6 cellular contexts compared by ENCODE assay signal in genomic region chr4:683982-684571, GRCh38. TPM values are rescaled to one million over a fixed set of nuclear protein-coding genes. Genes with fewer than 3 reads are reported as not detected.
A peak's percentile ranks its signal among the peaks of the same experiment; 100 is the strongest.
DNase-seq lines count a peak whose midpoint lies in the region; ATAC-seq, FAIRE-seq and TF ChIP-seq lines count a peak whose summit lies in the region.

No MANE protein-coding gene starts in this region.

- H3K27me3 ChIP-seq in keratinocyte (ENCODE audit: control insufficient read depth, extremely low read depth, insufficient read depth, low read length): peaks cover 22% of the 10 kb centered on the region

- FAIRE-seq in keratinocyte (lab: Jason Lieb, UNC): no peak

- no peaks in the 10 kb centered on the region for H3K9me1 ChIP-seq in keratinocyte (ENCODE audit: control insufficient read depth, extremely low read depth, insufficient read depth, low read length)

- no peak overlapping the region for H3K4me3 ChIP-seq in keratinocyte (ENCODE audit: control insufficient read depth in 2 of 3, extremely low read depth in 1 of 3, insufficient read depth in 2 of 3, low read depth in 1 of 3, low read length in 3 of 3)

- H3K4me2 ChIP-seq in keratinocyte (ENCODE audit: control insufficient read depth, extremely low read depth, insufficient read depth, low read depth, low read length): no peak overlapping the region

- H3K9me3 ChIP-seq in keratinocyte (ENCODE audit: control insufficient read depth, low read depth, low read length): no peaks in the 10 kb centered on the region

- no peaks in the 10 kb centered on the region for H3K4me1 Mint-ChIP-seq in activated T-helper 2 cell treated with anti-CD3 and anti-CD28 coated beads, Interferon-gamma antibody, Interleukin-2, Interleukin-4, amounts not matched to agents 10 μg/mL and 5 μg/mL and 100 μg/mL, durations not matched to agents 14 hours and 24 hours and 36 hours (ENCODE audit: low read depth)

- ATAC-seq in GM19463 (IDR thresholded peaks at IDR 0.05; ENCODE audit: unreplicated experiment): no peak

- peak; percentile 85 for DNase-seq in Ammon's horn (ENCODE audit: low spot score)
- DNase-seq in HUDEP-2 (lab: John Stamatoyannopoulos, UW; ENCODE audit: unreplicated experiment in 76 of 76): peak in 65 of 76 experiments; percentile 6 to 76 (median 48)
- peak; percentile 33 for DNase-seq in activated T-helper 2 cell treated with anti-CD3 and anti-CD28 coated beads, Interferon-gamma antibody, Interleukin-2, Interleukin-4, amounts not matched to agents 10 μg/mL and 5 μg/mL and 100 μg/mL, durations not matched to agents 14 hours and 24 hours and 36 hours (ENCODE audit: low spot score)
- DNase-seq in keratinocyte (ENCODE audit: low read depth, low spot score): peak; percentile 15
- no peak for DNase-seq in OCI-M2 (lab: John Stamatoyannopoulos, UW; ENCODE audit: unreplicated experiment)

- H3K27ac ChIP-seq in keratinocyte (ENCODE audit: control insufficient read depth, insufficient read depth, low read length): no peak overlapping the region

- no peak overlapping the region for H3K27ac Mint-ChIP-seq in activated T-helper 2 cell treated with anti-CD3 and anti-CD28 coated beads, Interferon-gamma antibody, Interleukin-2, Interleukin-4, amounts not matched to agents 10 μg/mL and 5 μg/mL and 100 μg/mL, durations not matched to agents 14 hours and 24 hours and 36 hours

- no peak overlapping the region for H2AFZ ChIP-seq in keratinocyte (ENCODE audit: control insufficient read depth, low read length)

- no peaks in the 10 kb centered on the region for H3K36me3 Mint-ChIP-seq in activated T-helper 2 cell treated with anti-CD3 and anti-CD28 coated beads, Interferon-gamma antibody, Interleukin-2, Interleukin-4, amounts not matched to agents 10 μg/mL and 5 μg/mL and 100 μg/mL, durations not matched to agents 14 hours and 24 hours and 36 hours (ENCODE audit: low read depth)

- intact Hi-C loops in activated T-helper 2 cell treated with anti-CD3 and anti-CD28 coated beads, Interferon-gamma antibody, Interleukin-2, Interleukin-4, amounts not matched to agents 10 μg/mL and 5 μg/mL and 100 μg/mL, durations not matched to agents 14 hours and 24 hours and 36 hours (cut with micrococcal nuclease): loop anchor here (5.0 kb wide), 1 partner anchor 347 kb away; the partner anchor contains the start of gene ZNF141

- no peaks in the 10 kb centered on the region for H3K9me3 Mint-ChIP-seq in activated T-helper 2 cell treated with anti-CD3 and anti-CD28 coated beads, Interferon-gamma antibody, Interleukin-2, Interleukin-4, amounts not matched to agents 10 μg/mL and 5 μg/mL and 100 μg/mL, durations not matched to agents 14 hours and 24 hours and 36 hours

- TF ChIP-seq CTCF in keratinocyte (optimal IDR thresholded peaks at IDR 0.05 in 1 of 3, IDR thresholded peaks at IDR 0.05 in 1 of 3, conservative IDR thresholded peaks at IDR 0.05 in 1 of 3; ENCODE audit: extremely low read depth in 1 of 3, insufficient read depth in 2 of 3, low read length in 3 of 3): peak in 2 of 3 experiments; percentile 66 to 92

- H3K27me3 Mint-ChIP-seq in activated T-helper 2 cell treated with anti-CD3 and anti-CD28 coated beads, Interferon-gamma antibody, Interleukin-2, Interleukin-4, amounts not matched to agents 10 μg/mL and 5 μg/mL and 100 μg/mL, durations not matched to agents 14 hours and 24 hours and 36 hours (ENCODE audit: low read depth): peaks cover 5% of the 10 kb centered on the region

- H3K4me1 ChIP-seq in keratinocyte (ENCODE audit: control insufficient read depth, extremely low read depth, insufficient read depth, low read length): peaks cover 6% of the 10 kb centered on the region

- peaks cover 4% of the 10 kb centered on the region for H4K20me1 ChIP-seq in keratinocyte (ENCODE audit: control insufficient read depth, extremely low read depth, insufficient read depth, low read length)

- no peak overlapping the region for H3K9ac ChIP-seq in keratinocyte (ENCODE audit: control insufficient read depth, extremely low read depth, insufficient read depth, low read length)

- dilution Hi-C loops in keratinocyte (cut with MboI; ENCODE audit: extremely low pct_ligation_motif_present, low sequenced_read_pairs): no loop called here

- H3K4me3 Mint-ChIP-seq in activated T-helper 2 cell treated with anti-CD3 and anti-CD28 coated beads, Interferon-gamma antibody, Interleukin-2, Interleukin-4, amounts not matched to agents 10 μg/mL and 5 μg/mL and 100 μg/mL, durations not matched to agents 14 hours and 24 hours and 36 hours (ENCODE audit: low read depth): no peak overlapping the region

- no peaks in the 10 kb centered on the region for H3K79me2 ChIP-seq in keratinocyte (ENCODE audit: control insufficient read depth, insufficient read depth, low read length)

- no peaks in the 10 kb centered on the region for H3K36me3 ChIP-seq in keratinocyte (ENCODE audit: control insufficient read depth in 2 of 2, extremely low read depth in 1 of 2, insufficient read depth in 2 of 2, low read length in 2 of 2)

RNA-seq across cellular contexts. Expression of gene SLC49A3, which starts 4.9 kb away (rescaled TPM):
- 0.50 and 0.74 TPM in 2 replicates for total RNA-seq in activated T-helper 2 cell treated with anti-CD3 and anti-CD28 coated beads, Interferon-gamma antibody, Interleukin-2, Interleukin-4, amounts not matched to agents 10 μg/mL and 5 μg/mL and 100 μg/mL, durations not matched to agents 14 hours and 24 hours and 36 hours
- 0.04 to 0.09 TPM in 2 of 3 replicates, not detected in the other for polyA plus RNA-seq in keratinocyte
- polyA plus RNA-seq in keratinocyte (2011; ENCODE audit: low read depth): 1.4 TPM
- polyA plus RNA-seq in keratinocyte (2011; cell fraction: cytosol; rRNA removed): not detected in 2 replicates
- polyA plus RNA-seq in keratinocyte (2011; cell fraction: nucleus; rRNA removed): 0.09 TPM in 1 of 2 replicates, not detected in the other
- polyA plus RNA-seq in keratinocyte (2012; ENCODE audit: low replicate concordance): 1.0 TPM in 1 of 2 replicates, not detected in the other
- polyA minus RNA-seq in keratinocyte: not detected in 3 replicates
- not detected for polyA minus RNA-seq in keratinocyte (2011; cell fraction: cytosol; rRNA and poly(A)+ RNA removed)
- polyA minus RNA-seq in keratinocyte (2011; cell fraction: nucleus; rRNA and poly(A)+ RNA removed): not detected in 2 replicates

RNA-seq across cellular contexts. Expression of gene MYL5, which starts 9.7 kb away (rescaled TPM):
- 27.7 and 29.8 TPM in 2 replicates for total RNA-seq in activated T-helper 2 cell treated with anti-CD3 and anti-CD28 coated beads, Interferon-gamma antibody, Interleukin-2, Interleukin-4, amounts not matched to agents 10 μg/mL and 5 μg/mL and 100 μg/mL, durations not matched to agents 14 hours and 24 hours and 36 hours
- 6.4 to 12.5 TPM (median 8.0 TPM) in 3 replicates for polyA plus RNA-seq in keratinocyte
- polyA plus RNA-seq in keratinocyte (2011; ENCODE audit: low read depth): 5.7 TPM
- 6.8 and 10.3 TPM in 2 replicates for polyA plus RNA-seq in keratinocyte (2011; cell fraction: cytosol; rRNA removed)
- polyA plus RNA-seq in keratinocyte (2011; cell fraction: nucleus; rRNA removed): 18.3 and 25.5 TPM in 2 replicates
- 6.6 and 8.3 TPM in 2 replicates for polyA plus RNA-seq in keratinocyte (2012; ENCODE audit: low replicate concordance)
- polyA minus RNA-seq in keratinocyte: 3.6 to 7.9 TPM (median 3.9 TPM) in 3 replicates
- not detected for polyA minus RNA-seq in keratinocyte (2011; cell fraction: cytosol; rRNA and poly(A)+ RNA removed)
- 5.9 and 9.0 TPM in 2 replicates for polyA minus RNA-seq in keratinocyte (2011; cell fraction: nucleus; rRNA and poly(A)+ RNA removed)

RNA-seq across cellular contexts. Expression of gene ATP5ME, which starts 10.0 kb away (rescaled TPM):
- total RNA-seq in activated T-helper 2 cell treated with anti-CD3 and anti-CD28 coated beads, Interferon-gamma antibody, Interleukin-2, Interleukin-4, amounts not matched to agents 10 μg/mL and 5 μg/mL and 100 μg/mL, durations not matched to agents 14 hours and 24 hours and 36 hours: 208 and 235 TPM in 2 replicates
- 438 to 506 TPM (median 498 TPM) in 3 replicates for polyA plus RNA-seq in keratinocyte
- polyA plus RNA-seq in keratinocyte (2011; ENCODE audit: low read depth): 767 TPM
- 470 and 607 TPM in 2 replicates for polyA plus RNA-seq in keratinocyte (2011; cell fraction: cytosol; rRNA removed)
- 159 and 184 TPM in 2 replicates for polyA plus RNA-seq in keratinocyte (2011; cell fraction: nucleus; rRNA removed)
- polyA plus RNA-seq in keratinocyte (2012; ENCODE audit: low replicate concordance): 1,121 and 1,143 TPM in 2 replicates
- polyA minus RNA-seq in keratinocyte: 91.8 to 178 TPM (median 141 TPM) in 3 replicates
- polyA minus RNA-seq in keratinocyte (2011; cell fraction: cytosol; rRNA and poly(A)+ RNA removed): 241 TPM
- polyA minus RNA-seq in keratinocyte (2011; cell fraction: nucleus; rRNA and poly(A)+ RNA removed): 12.8 and 13.9 TPM in 2 replicates

RNA-seq across cellular contexts. Expression of gene PCGF3, which starts 21.6 kb away (rescaled TPM):
- 35.0 and 39.2 TPM in 2 replicates for total RNA-seq in activated T-helper 2 cell treated with anti-CD3 and anti-CD28 coated beads, Interferon-gamma antibody, Interleukin-2, Interleukin-4, amounts not matched to agents 10 μg/mL and 5 μg/mL and 100 μg/mL, durations not matched to agents 14 hours and 24 hours and 36 hours
- polyA plus RNA-seq in keratinocyte: 40.1 to 58.8 TPM (median 42.0 TPM) in 3 replicates
- polyA plus RNA-seq in keratinocyte (2011; ENCODE audit: low read depth): 29.2 TPM
- polyA plus RNA-seq in keratinocyte (2011; cell fraction: cytosol; rRNA removed): 25.1 and 40.5 TPM in 2 replicates
- polyA plus RNA-seq in keratinocyte (2011; cell fraction: nucleus; rRNA removed): 95.0 and 116 TPM in 2 replicates
- 35.2 and 39.7 TPM in 2 replicates for polyA plus RNA-seq in keratinocyte (2012; ENCODE audit: low replicate concordance)
- 51.3 to 108 TPM (median 53.1 TPM) in 3 replicates for polyA minus RNA-seq in keratinocyte
- polyA minus RNA-seq in keratinocyte (2011; cell fraction: cytosol; rRNA and poly(A)+ RNA removed): 54.3 TPM
- 38.6 and 43.2 TPM in 2 replicates for polyA minus RNA-seq in keratinocyte (2011; cell fraction: nucleus; rRNA and poly(A)+ RNA removed)

RNA-seq across cellular contexts. Expression of gene PDE6B, which starts 58.7 kb away (rescaled TPM):
- 10.7 and 13.3 TPM in 2 replicates for total RNA-seq in activated T-helper 2 cell treated with anti-CD3 and anti-CD28 coated beads, Interferon-gamma antibody, Interleukin-2, Interleukin-4, amounts not matched to agents 10 μg/mL and 5 μg/mL and 100 μg/mL, durations not matched to agents 14 hours and 24 hours and 36 hours
- 0.08 to 0.09 TPM in 2 of 3 replicates, not detected in the other for polyA plus RNA-seq in keratinocyte
- not detected for polyA plus RNA-seq in keratinocyte (2011; ENCODE audit: low read depth)
- 0.09 and 0.17 TPM in 2 replicates for polyA plus RNA-seq in keratinocyte (2011; cell fraction: cytosol; rRNA removed)
- 0.04 TPM in 1 of 2 replicates, not detected in the other for polyA plus RNA-seq in keratinocyte (2011; cell fraction: nucleus; rRNA removed)
- polyA plus RNA-seq in keratinocyte (2012; ENCODE audit: low replicate concordance): not detected in 2 replicates
- polyA minus RNA-seq in keratinocyte: not detected in 3 replicates
- polyA minus RNA-seq in keratinocyte (2011; cell fraction: cytosol; rRNA and poly(A)+ RNA removed): not detected
- not detected in 2 replicates for polyA minus RNA-seq in keratinocyte (2011; cell fraction: nucleus; rRNA and poly(A)+ RNA removed)
